Comparison of ENCODE assay signal across 8 cellular contexts in genomic region chr11:45105233-45105992, GRCh38. TPM values are rescaled to one million over a fixed set of nuclear protein-coding genes. Genes with fewer than 3 reads are reported as not detected.
DNase-seq lines count a peak whose midpoint lies in the region; ATAC-seq and TF ChIP-seq lines count a peak whose summit lies in the region.

No MANE protein-coding gene starts in this region.

- H3K9me3 Mint-ChIP-seq in activated naive CD8-positive, alpha-beta T cell treated with anti-CD3 and anti-CD28 coated beads for 36 hours: no peaks in the 10 kb centered on the region

- no peak overlapping the region for H3K4me3 Mint-ChIP-seq in activated naive CD8-positive, alpha-beta T cell treated with anti-CD3 and anti-CD28 coated beads for 36 hours

- no peaks in the 10 kb centered on the region for H3K36me3 ChIP-seq in cardiac muscle cell

- no peak overlapping the region for H3K4me3 ChIP-seq in cardiac muscle cell

- H3K27ac Mint-ChIP-seq in activated naive CD8-positive, alpha-beta T cell treated with anti-CD3 and anti-CD28 coated beads for 36 hours: no peak overlapping the region

- DNase-seq in NK-92 treated with Interleukin-12 subunit alpha and Interleukin-12 subunit beta, amount 100 ng/mL, for 24 hours (lab: John Stamatoyannopoulos, UW): peak; percentile 50
- DNase-seq in NK-92 (lab: John Stamatoyannopoulos, UW; ENCODE audit: unreplicated experiment) (no peak), MV-4-11 (lab: John Stamatoyannopoulos, UW) (peak; percentile 41), cardiac muscle cell (ENCODE audit: low read depth in 1 of 2, low spot score in 1 of 2) (peak; percentile 86 to 92), pulmonary artery endothelial cell (ENCODE audit: low read depth, low spot score) (peak; percentile 41), GF-D8 (lab: John Stamatoyannopoulos, UW) (no peak)
- peak; percentile 66 for DNase-seq in activated naive CD8-positive, alpha-beta T cell treated with anti-CD3 and anti-CD28 coated beads for 36 hours

- no peaks in the 10 kb centered on the region for H3K36me3 Mint-ChIP-seq in activated naive CD8-positive, alpha-beta T cell treated with anti-CD3 and anti-CD28 coated beads for 36 hours

- H3K27me3 ChIP-seq in cardiac muscle cell: no peaks in the 10 kb centered on the region

- H3K4me1 Mint-ChIP-seq in activated naive CD8-positive, alpha-beta T cell treated with anti-CD3 and anti-CD28 coated beads for 36 hours: peaks cover 13% of the 10 kb centered on the region

- peak; percentile 91 for ATAC-seq in SK-N-SH treated with all-trans-retinoic acid at 6 μM for 48 hours

- peaks cover 8% of the 10 kb centered on the region for H3K27me3 Mint-ChIP-seq in activated naive CD8-positive, alpha-beta T cell treated with anti-CD3 and anti-CD28 coated beads for 36 hours

- H3K9me3 ChIP-seq in cardiac muscle cell (ENCODE audit: low read depth): no peaks in the 10 kb centered on the region

- H3K27ac ChIP-seq in cardiac muscle cell: no peak overlapping the region

- TF ChIP-seq CTCF in cardiac muscle cell (IDR thresholded peaks at IDR 0.05; ENCODE audit: low read depth, low read length): peak; percentile 96

- H3K4me1 ChIP-seq in cardiac muscle cell (ENCODE audit: low read depth): peaks cover 9% of the 10 kb centered on the region

TF ChIP-seq in SK-N-SH treated with all-trans-retinoic acid at 6 μM for 48 hours, 23 proteins besides CTCF, POLR2A, EP300 and RAD21:
- TF ChIP-seq ZNF8 (CRISPR knock-in tag; IDR thresholded peaks at IDR 0.05): no peak
- no peak for TF ChIP-seq GLIS3 (CRISPR knock-in tag; IDR thresholded peaks at IDR 0.05)
- TF ChIP-seq, protein P1, sequence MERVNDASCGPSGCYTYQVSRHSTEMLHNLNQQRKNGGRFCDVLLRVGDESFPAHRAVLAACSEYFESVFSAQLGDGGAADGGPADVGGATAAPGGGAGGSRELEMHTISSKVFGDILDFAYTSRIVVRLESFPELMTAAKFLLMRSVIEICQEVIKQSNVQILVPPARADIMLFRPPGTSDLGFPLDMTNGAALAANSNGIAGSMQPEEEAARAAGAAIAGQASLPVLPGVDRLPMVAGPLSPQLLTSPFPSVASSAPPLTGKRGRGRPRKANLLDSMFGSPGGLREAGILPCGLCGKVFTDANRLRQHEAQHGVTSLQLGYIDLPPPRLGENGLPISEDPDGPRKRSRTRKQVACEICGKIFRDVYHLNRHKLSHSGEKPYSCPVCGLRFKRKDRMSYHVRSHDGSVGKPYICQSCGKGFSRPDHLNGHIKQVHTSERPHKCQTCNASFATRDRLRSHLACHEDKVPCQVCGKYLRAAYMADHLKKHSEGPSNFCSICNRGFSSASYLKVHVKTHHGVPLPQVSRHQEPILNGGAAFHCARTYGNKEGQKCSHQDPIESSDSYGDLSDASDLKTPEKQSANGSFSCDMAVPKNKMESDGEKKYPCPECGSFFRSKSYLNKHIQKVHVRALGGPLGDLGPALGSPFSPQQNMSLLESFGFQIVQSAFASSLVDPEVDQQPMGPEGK (CRISPR knock-in tag; IDR thresholded peaks at IDR 0.05; ENCODE audit: borderline replicate concordance): no peak
- TF ChIP-seq RARB (CRISPR knock-in tag; IDR thresholded peaks at IDR 0.05): no peak
- TF ChIP-seq, protein P2, sequence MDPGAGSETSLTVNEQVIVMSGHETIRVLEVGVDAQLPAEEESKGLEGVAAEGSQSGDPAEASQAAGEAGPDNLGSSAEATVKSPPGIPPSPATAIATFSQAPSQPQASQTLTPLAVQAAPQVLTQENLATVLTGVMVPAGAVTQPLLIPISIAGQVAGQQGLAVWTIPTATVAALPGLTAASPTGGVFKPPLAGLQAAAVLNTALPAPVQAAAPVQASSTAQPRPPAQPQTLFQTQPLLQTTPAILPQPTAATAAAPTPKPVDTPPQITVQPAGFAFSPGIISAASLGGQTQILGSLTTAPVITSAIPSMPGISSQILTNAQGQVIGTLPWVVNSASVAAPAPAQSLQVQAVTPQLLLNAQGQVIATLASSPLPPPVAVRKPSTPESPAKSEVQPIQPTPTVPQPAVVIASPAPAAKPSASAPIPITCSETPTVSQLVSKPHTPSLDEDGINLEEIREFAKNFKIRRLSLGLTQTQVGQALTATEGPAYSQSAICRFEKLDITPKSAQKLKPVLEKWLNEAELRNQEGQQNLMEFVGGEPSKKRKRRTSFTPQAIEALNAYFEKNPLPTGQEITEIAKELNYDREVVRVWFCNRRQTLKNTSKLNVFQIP (CRISPR knock-in tag; IDR thresholded peaks at IDR 0.05; ENCODE audit: borderline replicate concordance, low read depth): no peak
- no peak for TF ChIP-seq ZNF70 (CRISPR knock-in tag; IDR thresholded peaks at IDR 0.05)
- TF ChIP-seq SNAI2 (CRISPR knock-in tag; IDR thresholded peaks at IDR 0.05): no peak

RNA-seq across cellular contexts. Expression of gene PRDM11, which starts 41.0 kb away (rescaled TPM):
- 1 to 10 TPM; 4.7 to 4.8 TPM for total RNA-seq in activated naive CD8-positive, alpha-beta T cell treated with anti-CD3 and anti-CD28 coated beads for 36 hours
- total RNA-seq in cardiac muscle cell: 15.9 and 20.5 TPM in 2 replicates
- 11.3 and 11.8 TPM in 2 replicates for polyA plus RNA-seq in cardiac muscle cell
- 6.0 and 8.8 TPM in 2 replicates for total RNA-seq in pulmonary artery endothelial cell

Comparison
In these comparisons a context has a peak if more than half of its experiments do, and no peak if none do; other contexts are left out.
1. DNase-seq: peak in NK-92 treated with Interleukin-12 subunit alpha and Interleukin-12 subunit beta, amount 100 ng/mL, for 24 hours (single experiment), MV-4-11 (single experiment), activated naive CD8-positive, alpha-beta T cell treated with anti-CD3 and anti-CD28 coated beads for 36 hours (single experiment), cardiac muscle cell (2 of 2) and pulmonary artery endothelial cell (single experiment); none in NK-92 (single experiment) and GF-D8 (single experiment).